In genomic region chr4:148216321-148216720, GRCh38 we compare ENCODE assay signal across 11 cellular contexts.
DNase-seq lines count a peak whose midpoint lies in the region; ATAC-seq and TF ChIP-seq lines count a peak whose summit lies in the region.
"Had no signal": no experiment of that assay in that cellular context is flagged by ENCODE, and none has a peak within 500 bp of the region (broad histone marks: within the 10 kb centered on the region; RNA-seq: fewer than 3 reads in every experiment).

No MANE protein-coding gene starts in this region.

- no peak for TF ChIP-seq POLR2A in ovary (IDR thresholded peaks at IDR 0.05)

- intact Hi-C loops in activated CD4-positive, alpha-beta memory T cell treated with anti-CD3 and anti-CD28 coated beads for 36 hours (cut with micrococcal nuclease): loop anchor here (2.0 kb wide), 2 partner anchors 160 to 226 kb away; partner anchors contain the start of gene NR3C2
- intact Hi-C loops in mucosa of descending colon (cut with DNase I, micrococcal nuclease) (no loop called here), ovary (cut with DNase I) (no loop called here)

- 82 to 96% (median 95%) methylated on average over 3 of the region's 3 CpGs for WGBS in ovary, 3 donors

- H3K27me3 ChIP-seq in BLaER1 (no peaks in the 10 kb centered on the region), ovary (no peaks in the 10 kb centered on the region)

- no peak for TF ChIP-seq EP300 in ovary (IDR thresholded peaks at IDR 0.05)

- no peak overlapping the region for H3K27ac ChIP-seq in BLaER1
- H3K27ac ChIP-seq in ovary: no peak overlapping the region

- H3K27ac Mint-ChIP-seq in activated CD4-positive, alpha-beta memory T cell treated with anti-CD3 and anti-CD28 coated beads for 36 hours: no peak overlapping the region

- no peaks in the 10 kb centered on the region for H4K20me1 ChIP-seq in BLaER1

- no peak for DNase-seq in activated CD4-positive, alpha-beta memory T cell treated with anti-CD3 and anti-CD28 coated beads for 36 hours
- DNase-seq in mucosa of descending colon: no peak
- DNase-seq in ovary: no peak
- no peak for DNase-seq in glomerular visceral epithelial cell (ENCODE audit: extremely low spot score)
- no peak for DNase-seq in NCI-H1417 treated with DMSO at 0.1 percent for 48 hours (lab: John Stamatoyannopoulos, UW)
- DNase-seq: GF-D8; hippocampal formation; stimulated activated CD4-positive, alpha-beta T cell treated with anti-CD3 and anti-CD28 coated beads, Interleukin-4, amount 100 ng/mL, for 1 hour had no signal

- no peaks in the 10 kb centered on the region for H3K36me3 Mint-ChIP-seq in activated CD4-positive, alpha-beta memory T cell treated with anti-CD3 and anti-CD28 coated beads for 36 hours

- H3K9ac ChIP-seq in BLaER1: no peak overlapping the region

- no peaks in the 10 kb centered on the region for H3K9me3 ChIP-seq in BLaER1
- no peaks in the 10 kb centered on the region for H3K9me3 ChIP-seq in mucosa of descending colon
- H3K9me3 ChIP-seq in ovary: no peaks in the 10 kb centered on the region

- no peaks in the 10 kb centered on the region for H3K9me3 Mint-ChIP-seq in activated CD4-positive, alpha-beta memory T cell treated with anti-CD3 and anti-CD28 coated beads for 36 hours

- POLR2A ChIA-PET in activated CD4-positive, alpha-beta memory T cell treated with anti-CD3 and anti-CD28 coated beads for 36 hours (lab: Charles Lee): interaction anchor here (0.7 kb wide), 1 partner anchor 381 kb away, joined by 3 read pairs; no protein-coding TSS in a partner anchor

- ATAC-seq in GM18867 (IDR thresholded peaks at IDR 0.05; ENCODE audit: unreplicated experiment) (peak; percentile 2), mucosa of descending colon (peak; percentile 10), GM19351 (IDR thresholded peaks at IDR 0.05; ENCODE audit: unreplicated experiment) (no peak)

- TF ChIP-seq CTCF in mucosa of descending colon (IDR thresholded peaks at IDR 0.05) (no peak), ovary (IDR thresholded peaks at IDR 0.05) (no peak)

- CTCF ChIA-PET in activated CD4-positive, alpha-beta memory T cell treated with anti-CD3 and anti-CD28 coated beads for 36 hours (lab: Charles Lee): no interaction called here

- peaks cover 27% of the 10 kb centered on the region for H3K4me1 Mint-ChIP-seq in activated CD4-positive, alpha-beta memory T cell treated with anti-CD3 and anti-CD28 coated beads for 36 hours (ENCODE audit: low read depth)

- no peaks in the 10 kb centered on the region for H3K36me3 ChIP-seq in BLaER1
- no peaks in the 10 kb centered on the region for H3K36me3 ChIP-seq in mucosa of descending colon (ENCODE audit: low read depth)
- H3K36me3 ChIP-seq in ovary: no peaks in the 10 kb centered on the region

- H3K4me3 ChIP-seq in BLaER1: no peak overlapping the region; the same call in 1 of the 2 replicates
- no peak overlapping the region for H3K4me3 ChIP-seq in mucosa of descending colon
- no peak overlapping the region for H3K4me3 ChIP-seq in ovary

- H3K4me2 ChIP-seq in BLaER1: peak overlapping the region; percentile 85

- no peaks in the 10 kb centered on the region for H3K27me3 Mint-ChIP-seq in activated CD4-positive, alpha-beta memory T cell treated with anti-CD3 and anti-CD28 coated beads for 36 hours

- peaks cover 15% of the 10 kb centered on the region for H3K4me1 ChIP-seq in BLaER1
- no peaks in the 10 kb centered on the region for H3K4me1 ChIP-seq in mucosa of descending colon (ENCODE audit: low read depth)
- H3K4me1 ChIP-seq in ovary (ENCODE audit: insufficient read depth): peaks cover 12% of the 10 kb centered on the region

- H3K4me3 Mint-ChIP-seq in activated CD4-positive, alpha-beta memory T cell treated with anti-CD3 and anti-CD28 coated beads for 36 hours: peak overlapping the region; percentile 65
